ENCODE assay signal across 8 cellular contexts in the genomic region with DNA sequence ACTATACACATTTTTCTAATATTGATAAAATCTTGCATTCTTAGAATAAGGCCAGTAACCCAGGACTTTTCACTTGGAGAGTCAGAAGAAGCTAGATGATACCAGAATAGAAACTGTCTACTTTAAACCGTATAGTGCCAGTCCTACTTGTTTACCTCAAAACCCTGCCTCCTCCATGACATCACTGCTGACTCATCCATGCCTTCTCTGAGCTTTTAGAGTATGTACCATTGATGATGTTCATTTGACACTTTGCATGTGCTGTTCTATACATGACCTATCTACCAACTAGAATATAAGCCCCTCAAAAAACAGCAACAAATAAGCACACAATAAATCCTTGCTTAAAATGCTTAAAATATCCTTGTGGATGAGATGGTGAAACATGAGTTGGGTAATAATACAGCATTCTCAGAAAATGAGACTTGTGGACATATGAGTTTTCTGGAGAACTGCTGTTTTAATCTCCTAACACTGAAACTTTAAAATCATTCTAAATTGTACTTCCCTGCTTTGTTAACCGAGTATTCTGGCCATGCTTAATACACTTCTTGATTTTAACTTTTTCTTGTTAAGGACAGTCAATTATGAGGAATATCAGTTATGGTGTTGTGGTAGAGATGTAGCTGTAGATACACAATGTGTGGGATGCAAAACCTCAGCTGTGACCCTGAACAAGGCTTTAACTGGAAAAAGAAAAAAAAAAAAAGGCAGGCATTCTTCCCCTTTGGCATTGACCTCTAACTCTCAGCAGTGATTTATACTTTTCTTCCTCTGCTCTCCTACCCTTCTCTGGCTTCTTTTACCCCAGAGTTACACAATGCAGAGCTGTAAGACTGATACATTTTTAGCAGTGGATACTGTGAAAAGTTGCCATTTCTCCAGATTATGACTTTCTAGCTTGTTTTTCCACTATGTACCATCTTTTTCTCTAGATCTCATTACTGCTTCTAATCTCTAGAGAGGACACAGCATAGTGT. TPM values are rescaled to one million over a fixed set of nuclear protein-coding genes. Genes with fewer than 3 reads are reported as not detected.
DNase-seq lines count a peak whose midpoint lies in the region; ATAC-seq and TF ChIP-seq lines count a peak whose summit lies in the region.

No MANE protein-coding gene starts in this region.

- DNase-seq in KBM-7 (peak; percentile 16), psoas muscle (no peak), NCI-H2227 treated with DMSO at 0.1 percent for 48 hours (lab: John Stamatoyannopoulos, UW) (no peak), NCI-H446 treated with DMSO at 0.1 percent for 48 hours (lab: John Stamatoyannopoulos, UW) (no peak)
- peak; percentile 73 for DNase-seq in activated CD4-positive, alpha-beta T cell treated with anti-CD3 and anti-CD28 coated beads, Interleukin-2, amount 10 ng/mL, durations not matched to agents 7 days and 5 days

- POLR2A ChIA-PET in activated CD4-positive, alpha-beta T cell treated with anti-CD3 and anti-CD28 coated beads, Interleukin-2, amount 10 ng/mL, durations not matched to agents 7 days and 5 days (lab: Charles Lee): no interaction called here

- H3K4me3 ChIP-seq in BLaER1: no peak overlapping the region
- no peak overlapping the region for H3K4me3 ChIP-seq in duodenal mucosa (ENCODE audit: low read depth in 1 of 2, low read length in 2 of 2)
- H3K4me3 ChIP-seq in psoas muscle: peak overlapping the region; percentile 93

- H3K9ac ChIP-seq in BLaER1 (peak overlapping the region; percentile 25; the same call in 1 of the 2 replicates), duodenal mucosa (ENCODE audit: low read depth in 1 of 2, low read length in 2 of 2) (no peak overlapping the region)

- H3K27me3 ChIP-seq in BLaER1 (no peaks in the 10 kb centered on the region), duodenal mucosa (ENCODE audit: control insufficient read depth in 1 of 2, insufficient read depth in 2 of 2, low read length in 2 of 2) (no peaks in the 10 kb centered on the region), psoas muscle (ENCODE audit: insufficient read depth in 3 of 3, low read length in 2 of 3) (no peaks in the 10 kb centered on the region)

- H3K4me2 ChIP-seq in BLaER1: peak overlapping the region; percentile 94

- H3K27ac ChIP-seq in BLaER1 (no peak overlapping the region), duodenal mucosa (ENCODE audit: low read depth, low read length) (peak overlapping the region; percentile 39), psoas muscle (peak overlapping the region; percentile 97)

- peaks cover 5% of the 10 kb centered on the region for H3K36me3 Mint-ChIP-seq in activated CD4-positive, alpha-beta T cell treated with anti-CD3 and anti-CD28 coated beads, Interleukin-2, amount 10 ng/mL, durations not matched to agents 7 days and 5 days (ENCODE audit: low read depth)

- in situ Hi-C loops in KBM-7 (cut with MboI; ENCODE audit: low pct_unique_long_range_greater_than_20kb, low sequenced_read_pairs): no loop called here

- CTCF ChIA-PET in activated CD4-positive, alpha-beta T cell treated with anti-CD3 and anti-CD28 coated beads, Interleukin-2, amount 10 ng/mL, durations not matched to agents 7 days and 5 days (lab: Charles Lee): interaction anchor here (1.3 to 2.2 kb wide), 2 partner anchors 13 to 107 kb away, joined by 3 to 7 read pairs; no protein-coding TSS in a partner anchor

- WGBS in psoas muscle, 3 donors: 38 to 54% (median 43%) methylated on average over 2 of the region's 2 CpGs

- peak overlapping the region; percentile 16 for H3K27ac Mint-ChIP-seq in activated CD4-positive, alpha-beta T cell treated with anti-CD3 and anti-CD28 coated beads, Interleukin-2, amount 10 ng/mL, durations not matched to agents 7 days and 5 days

- no peak overlapping the region for H3K4me3 Mint-ChIP-seq in activated CD4-positive, alpha-beta T cell treated with anti-CD3 and anti-CD28 coated beads, Interleukin-2, amount 10 ng/mL, durations not matched to agents 7 days and 5 days

- no peaks in the 10 kb centered on the region for H3K9me3 Mint-ChIP-seq in activated CD4-positive, alpha-beta T cell treated with anti-CD3 and anti-CD28 coated beads, Interleukin-2, amount 10 ng/mL, durations not matched to agents 7 days and 5 days

- H3K9me3 ChIP-seq in BLaER1: peaks cover 7% of the 10 kb centered on the region; the same call in 1 of the 2 replicates
- no peaks in the 10 kb centered on the region for H3K9me3 ChIP-seq in duodenal mucosa (ENCODE audit: control insufficient read depth in 1 of 2, low read length in 2 of 2)
- H3K9me3 ChIP-seq in psoas muscle: no peaks in the 10 kb centered on the region

- peaks cover 7% of the 10 kb centered on the region; the same call in 1 of the 2 replicates for H3K36me3 ChIP-seq in BLaER1
- H3K36me3 ChIP-seq in duodenal mucosa (ENCODE audit: control insufficient read depth in 1 of 2, insufficient read depth in 2 of 2, low read length in 2 of 2): no peaks in the 10 kb centered on the region
- no peaks in the 10 kb centered on the region for H3K36me3 ChIP-seq in psoas muscle (ENCODE audit: insufficient read depth in 1 of 2, low read depth in 1 of 2)

- TF ChIP-seq CTCF in psoas muscle (IDR thresholded peaks at IDR 0.05): no peak

- ATAC-seq in GM19463 (IDR thresholded peaks at IDR 0.05; ENCODE audit: unreplicated experiment) (peak; percentile 23), psoas muscle (no peak)

- H3K27me3 Mint-ChIP-seq in activated CD4-positive, alpha-beta T cell treated with anti-CD3 and anti-CD28 coated beads, Interleukin-2, amount 10 ng/mL, durations not matched to agents 7 days and 5 days: peaks cover 6% of the 10 kb centered on the region

- H3K4me1 Mint-ChIP-seq in activated CD4-positive, alpha-beta T cell treated with anti-CD3 and anti-CD28 coated beads, Interleukin-2, amount 10 ng/mL, durations not matched to agents 7 days and 5 days: peaks cover 36% of the 10 kb centered on the region

- peaks cover 53% of the 10 kb centered on the region for H3K4me1 ChIP-seq in BLaER1
- peaks cover 8 to 10% of the 10 kb centered on the region in 2 donors for H3K4me1 ChIP-seq in duodenal mucosa (ENCODE audit: control insufficient read depth in 1 of 2, insufficient read depth in 2 of 2, low read length in 2 of 2)
- H3K4me1 ChIP-seq in psoas muscle: peaks cover 34% of the 10 kb centered on the region

- H4K20me1 ChIP-seq in BLaER1: no peaks in the 10 kb centered on the region

- intact Hi-C loops in psoas muscle (cut with DNase I): loop anchor here in 1 of 2 donors (5.0 kb wide), 1 partner anchor 79 kb away; a partner anchor contains a TSS

RNA-seq across cellular contexts. Expression of a gene that starts 2.3 kb away (rescaled TPM):
- total RNA-seq in activated CD4-positive, alpha-beta T cell treated with anti-CD3 and anti-CD28 coated beads, Interleukin-2, amount 10 ng/mL, durations not matched to agents 7 days and 5 days: 10 to 100 TPM; 12.5 to 14.0 TPM
- total RNA-seq in psoas muscle: 10 to 100 TPM; 27.2 to 48.2 (median 32.5) TPM
- polyA plus RNA-seq in psoas muscle: 10 to 100 TPM; 14.1 to 49.4 (median 44.2) TPM

Comparison
In these comparisons a context has a peak if more than half of its experiments do, and no peak if none do; other contexts are left out.
1. DNase-seq: peak in KBM-7 (single experiment) and activated CD4-positive, alpha-beta T cell treated with anti-CD3 and anti-CD28 coated beads, Interleukin-2, amount 10 ng/mL, durations not matched to agents 7 days and 5 days (single experiment); none in psoas muscle (0 of 2), NCI-H2227 treated with DMSO at 0.1 percent for 48 hours (single experiment) and NCI-H446 treated with DMSO at 0.1 percent for 48 hours (single experiment).